ENCODE assay signal across 8 cellular contexts in the genomic region with DNA sequence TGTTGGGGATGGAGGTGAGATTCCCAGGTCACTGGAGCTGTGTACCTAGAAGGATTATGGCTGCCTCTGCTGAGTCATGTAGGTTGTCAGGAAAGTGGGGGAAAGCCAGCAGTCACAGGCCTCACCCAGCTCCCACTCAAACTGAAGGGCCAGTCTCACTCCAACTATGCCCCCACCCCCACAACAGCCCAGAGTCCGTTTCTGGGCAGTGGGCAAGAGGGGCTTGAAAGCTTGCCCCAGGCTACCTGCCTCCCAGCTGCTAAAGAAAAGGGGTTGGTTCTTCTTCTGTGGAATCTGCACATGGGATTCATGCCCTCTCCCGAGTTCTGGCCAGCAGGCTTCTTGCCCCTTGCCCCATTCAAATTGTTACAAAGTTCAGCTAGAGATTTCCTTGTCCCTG.
"Had no signal": no experiment of that assay in that cellular context is flagged by ENCODE, and none has a peak within 500 bp of the region (broad histone marks: within the 10 kb centered on the region; RNA-seq: fewer than 3 reads in every experiment).

No MANE protein-coding gene starts in this region.

- H3K4me2 ChIP-seq: KMS-11 had no signal

- H3K27ac Mint-ChIP-seq: IgD-negative memory B cell had no signal

- H3K27me3 Mint-ChIP-seq: IgD-negative memory B cell had no signal

- DNase-seq: IMR-90, KBM-7, KG1 had no signal

- FAIRE-seq: HepG2, HTR-8/SVneo had no signal

- H3K9ac ChIP-seq: KMS-11 had no signal

- H3K4me1 Mint-ChIP-seq: IgD-negative memory B cell had no signal

- ATAC-seq: HepG2 had no signal

- H3K27ac ChIP-seq: HL-60, KMS-11 had no signal
